In genomic region chr9:96555567-96556386, GRCh38 we compare ENCODE assay signal across 11 cellular contexts.
DNase-seq lines count a peak whose midpoint lies in the region; ATAC-seq and TF ChIP-seq lines count a peak whose summit lies in the region.
"Had no signal": no experiment of that assay in that cellular context is flagged by ENCODE, and none has a peak within 500 bp of the region (broad histone marks: within the 10 kb centered on the region; RNA-seq: fewer than 3 reads in every experiment).

No MANE protein-coding gene starts in this region.

- intact Hi-C loops in A673 (cut with micrococcal nuclease; ENCODE audit: unreplicated experiment), result no loop called here

- no peak overlapping the region for H3K27ac ChIP-seq in A673 (ENCODE audit: low read depth, low read length, poor library complexity, severe bottlenecking)

- POLR2A ChIA-PET in A673 (lab: Charles Lee; ENCODE audit: low non-redundant PET), result no interaction called here

- no peak for TF ChIP-seq CTCF in A673 (conservative IDR thresholded peaks at IDR 0.05; ENCODE audit: low read depth, low read length)

- no peaks in the 10 kb centered on the region for H3K9me3 ChIP-seq in A673 (ENCODE audit: low read depth, low read length, poor library complexity, severe bottlenecking)

- no peaks in the 10 kb centered on the region for H3K4me1 ChIP-seq in A673 (ENCODE audit: insufficient read depth, low read length, poor library complexity, severe bottlenecking)

- CTCF ChIA-PET in A673 (lab: Charles Lee), result no interaction called here

- H3K36me3 ChIP-seq in A673 (ENCODE audit: insufficient read depth, low read length, poor library complexity, severe bottlenecking), result no peaks in the 10 kb centered on the region

- no peaks in the 10 kb centered on the region for H3K27me3 ChIP-seq in A673 (replicated peaks; ENCODE audit: insufficient read depth, low read depth, low read length, poor library complexity)

- DNase-seq in A673 (ENCODE audit: low spot score), result peak; percentile 19
- peak; percentile 75 for DNase-seq in MV-4-11 (lab: John Stamatoyannopoulos, UW)
- DNase-seq in dermis blood vessel endothelial cell, result peak; percentile 7
- DNase-seq in myocyte (ENCODE audit: low read depth), result peak; percentile 13
- DNase-seq in NCI-H524 treated with DMSO at 0.1 percent for 48 hours (lab: John Stamatoyannopoulos, UW), result no peak
- DNase-seq in NCI-H345 treated with DMSO at 0.1 percent for 48 hours (lab: John Stamatoyannopoulos, UW; ENCODE audit: unreplicated experiment), result no peak
- DNase-seq: naive B cell; NCI-H2081; stimulated activated CD4-positive, alpha-beta T cell treated with anti-CD3 and anti-CD28 coated beads, Interleukin-4, amount 100 ng/mL, for 1 hour had no signal

- no TSS peak for BruUV-seq in A673 (replicated peaks; lab: Mats Ljungman, UMichigan)

- ATAC-seq in GM19328 (IDR thresholded peaks at IDR 0.05; ENCODE audit: unreplicated experiment), result no peak
- no peak for ATAC-seq in HG03097 (IDR thresholded peaks at IDR 0.05; ENCODE audit: low FRiP score, unreplicated experiment)

- no peak overlapping the region for H3K4me3 ChIP-seq in A673 (ENCODE audit: low read depth, low read length, poor library complexity, severe bottlenecking)

Comparison
In these comparisons a context has a peak if more than half of its experiments do, and no peak if none do; other contexts are left out.
1. DNase-seq: peak in A673 (single experiment), MV-4-11 (single experiment), dermis blood vessel endothelial cell (single experiment) and myocyte (single experiment); none in NCI-H524 treated with DMSO at 0.1 percent for 48 hours (single experiment) and NCI-H345 treated with DMSO at 0.1 percent for 48 hours (single experiment).